8 cellular contexts compared by ENCODE assay signal in genomic region chr9:126805546-126806262, GRCh38. TPM values are rescaled to one million over a fixed set of nuclear protein-coding genes. Genes with fewer than 3 reads are reported as not detected.
DNase-seq lines count a peak whose midpoint lies in the region; ATAC-seq and TF ChIP-seq lines count a peak whose summit lies in the region.

No MANE protein-coding gene starts in this region.

- ATAC-seq in GM19035 (IDR thresholded peaks at IDR 0.05; ENCODE audit: unreplicated experiment) (peak; percentile 68), HG03378 (IDR thresholded peaks at IDR 0.05; ENCODE audit: unreplicated experiment) (peak; percentile 65), T-cell (replicated peaks in 1 of 4) (peak; percentile 47 to 71 (median 62))

- peaks cover 4% of the 10 kb centered on the region for H3K36me3 Mint-ChIP-seq in T-cell

- no peak for TF ChIP-seq CTCF in AG10803 (conservative IDR thresholded peaks at IDR 0.05; ENCODE audit: low read length)

- H3K4me3 ChIP-seq in AG10803 (ENCODE audit: low read length): peak overlapping the region; percentile 91
- peak overlapping the region; percentile 99 for H3K4me3 ChIP-seq in iPS-18c (ENCODE audit: insufficient read depth, low read depth, low read length)

- no peaks in the 10 kb centered on the region for H3K27me3 Mint-ChIP-seq in T-cell

- peak overlapping the region; percentile 95 to 100 for H3K27ac Mint-ChIP-seq in T-cell

- H3K9me3 Mint-ChIP-seq in T-cell: peaks cover 0 to 5% (median 0%) of the 10 kb centered on the region in 3 donors

- H3K4me1 Mint-ChIP-seq in T-cell: peaks cover 40 to 47% (median 41%) of the 10 kb centered on the region in 3 donors

- CTCF ChIA-PET in T-cell (lab: Charles Lee): no interaction called here

- DNase-seq in AG10803 (ENCODE audit: low read depth) (peak; percentile 85), T-cell (peak; percentile 30 to 79 (median 63)), amniotic epithelial cell (ENCODE audit: low read depth) (peak; percentile 65), SKM-1 treated with dmso at 0.1 percent for 144 hours (lab: John Stamatoyannopoulos, UW; ENCODE audit: unreplicated experiment) (no peak)
- peak; percentile 42 to 69 (median 54) for DNase-seq in stimulated activated CD4-positive, alpha-beta T cell treated with anti-CD3 and anti-CD28 coated beads, Interleukin-1b, Interleukin-23, amount 100 ng/mL, for 24 hours (ENCODE audit: low read depth in 4 of 4, low spot score in 1 of 4)

- no peaks in the 10 kb centered on the region for H3K9me3 ChIP-seq in iPS-18c (ENCODE audit: control insufficient read depth, insufficient read depth, low read length)

- H3K4me3 Mint-ChIP-seq in T-cell: peak overlapping the region; percentile 93 to 100 (median 99)

- POLR2A ChIA-PET in T-cell (lab: Charles Lee): interaction anchor here in 1 of 2 donors (0.5 to 0.6 kb wide), 2 partner anchors 10 to 314 kb away, joined by 3 read pairs; no protein-coding TSS in a partner anchor

RNA-seq across cellular contexts. Expression of gene ZBTB43, which starts 0.9 kb away (rescaled TPM):
- 10 to 100 TPM; 16.1 to 53.3 (median 20.4) TPM for total RNA-seq in T-cell

RNA-seq across cellular contexts. Expression of gene ZBTB34, which starts 54.7 kb away (rescaled TPM):
- 1 to 10 TPM; 5.4 to 8.7 (median 7.9) TPM for total RNA-seq in T-cell
